10 cellular contexts compared by ENCODE assay signal in genomic region chr12:107322063-107322462, GRCh38.
DNase-seq lines count a peak whose midpoint lies in the region; ATAC-seq and TF ChIP-seq lines count a peak whose summit lies in the region.
"Had no signal": no experiment of that assay in that cellular context is flagged by ENCODE, and none has a peak within 500 bp of the region (broad histone marks: within the 10 kb centered on the region; RNA-seq: fewer than 3 reads in every experiment).

No MANE protein-coding gene starts in this region.

- H3K36me3 Mint-ChIP-seq in T-helper 2 cell treated with Interferon-gamma antibody and Interleukin-4, amounts not matched to agents 5 μg/mL and 100 μg/mL, for 36 hours (ENCODE audit: low read depth): peaks cover 8% of the 10 kb centered on the region
- H3K36me3 Mint-ChIP-seq in activated naive CD8-positive, alpha-beta T cell treated with anti-CD3 and anti-CD28 coated beads, Interleukin-2, amount 50 U/mL, for 24 hours (ENCODE audit: low read depth): peaks cover 2% of the 10 kb centered on the region

- peak overlapping the region; percentile 97 for H3K27ac Mint-ChIP-seq in T-helper 2 cell treated with Interferon-gamma antibody and Interleukin-4, amounts not matched to agents 5 μg/mL and 100 μg/mL, for 36 hours
- peak overlapping the region; percentile 96 for H3K27ac Mint-ChIP-seq in activated naive CD8-positive, alpha-beta T cell treated with anti-CD3 and anti-CD28 coated beads, Interleukin-2, amount 50 U/mL, for 24 hours

- H3K9me3 Mint-ChIP-seq in T-helper 2 cell treated with Interferon-gamma antibody and Interleukin-4, amounts not matched to agents 5 μg/mL and 100 μg/mL, for 36 hours: no peaks in the 10 kb centered on the region
- no peaks in the 10 kb centered on the region for H3K9me3 Mint-ChIP-seq in activated naive CD8-positive, alpha-beta T cell treated with anti-CD3 and anti-CD28 coated beads, Interleukin-2, amount 50 U/mL, for 24 hours

- H3K27me3 Mint-ChIP-seq in T-helper 2 cell treated with Interferon-gamma antibody and Interleukin-4, amounts not matched to agents 5 μg/mL and 100 μg/mL, for 36 hours (ENCODE audit: low read depth): peaks cover 5% of the 10 kb centered on the region
- peaks cover 10% of the 10 kb centered on the region for H3K27me3 Mint-ChIP-seq in activated naive CD8-positive, alpha-beta T cell treated with anti-CD3 and anti-CD28 coated beads, Interleukin-2, amount 50 U/mL, for 24 hours

- peaks cover 9% of the 10 kb centered on the region for H3K4me1 ChIP-seq in foreskin keratinocyte

- H3K27me3 ChIP-seq in HL-60 (ENCODE audit: insufficient read depth, poor library complexity, severe bottlenecking) (no peaks in the 10 kb centered on the region), foreskin keratinocyte (no peaks in the 10 kb centered on the region)

- H3K4me1 Mint-ChIP-seq in T-helper 2 cell treated with Interferon-gamma antibody and Interleukin-4, amounts not matched to agents 5 μg/mL and 100 μg/mL, for 36 hours (ENCODE audit: low read depth): peaks cover 52% of the 10 kb centered on the region
- peaks cover 61% of the 10 kb centered on the region for H3K4me1 Mint-ChIP-seq in activated naive CD8-positive, alpha-beta T cell treated with anti-CD3 and anti-CD28 coated beads, Interleukin-2, amount 50 U/mL, for 24 hours

- peak overlapping the region; percentile 94 for H3K27ac ChIP-seq in HL-60 (replicated peaks)
- no peak overlapping the region for H3K27ac ChIP-seq in foreskin keratinocyte

- no peak overlapping the region for H3K4me3 ChIP-seq in HL-60 (replicated peaks; ENCODE audit: insufficient read depth, low read length)

- no peak for TF ChIP-seq CTCF in HL-60 (IDR thresholded peaks at IDR 0.05; ENCODE audit: insufficient read depth, low read length)
- TF ChIP-seq CTCF in foreskin keratinocyte (conservative IDR thresholded peaks at IDR 0.05): no peak

- peak overlapping the region; percentile 96 for H3K4me3 Mint-ChIP-seq in T-helper 2 cell treated with Interferon-gamma antibody and Interleukin-4, amounts not matched to agents 5 μg/mL and 100 μg/mL, for 36 hours
- peak overlapping the region; percentile 92 for H3K4me3 Mint-ChIP-seq in activated naive CD8-positive, alpha-beta T cell treated with anti-CD3 and anti-CD28 coated beads, Interleukin-2, amount 50 U/mL, for 24 hours

- peak; percentile 34 for ATAC-seq in activated naive CD8-positive, alpha-beta T cell treated with anti-CD3 and anti-CD28 coated beads, Interleukin-2, amount 50 U/mL, for 24 hours
- ATAC-seq in foreskin keratinocyte (no peak), GM19351 (IDR thresholded peaks at IDR 0.05; ENCODE audit: unreplicated experiment) (no peak)

- DNase-seq in HL-60 (ENCODE audit: low read depth in 1 of 2, low spot score in 1 of 2): peak in 1 of 2 experiments; percentile 90
- peak; percentile 70 for DNase-seq in T-helper 2 cell treated with Interferon-gamma antibody and Interleukin-4, amounts not matched to agents 5 μg/mL and 100 μg/mL, for 36 hours (ENCODE audit: low spot score)
- peak; percentile 62 for DNase-seq in activated naive CD8-positive, alpha-beta T cell treated with anti-CD3 and anti-CD28 coated beads, Interleukin-2, amount 50 U/mL, for 24 hours
- DNase-seq in stimulated activated CD4-positive, alpha-beta T cell treated with anti-CD3 and anti-CD28 coated beads, Interleukin-2, amount 100 ng/mL, for 24 hours: peak; percentile 50 to 56
- no peak for DNase-seq in foreskin keratinocyte
- no peak for DNase-seq in NCI-H345 (lab: John Stamatoyannopoulos, UW)
- DNase-seq in H4 (ENCODE audit: low spot score): no peak
- DNase-seq: DMS79, NCI-H187 treated with DMSO at 0.1 percent for 48 hours had no signal

Comparison
In these comparisons a context has a peak if more than half of its experiments do, and no peak if none do; other contexts are left out.
1. DNase-seq: peak in T-helper 2 cell treated with Interferon-gamma antibody and Interleukin-4, amounts not matched to agents 5 μg/mL and 100 μg/mL, for 36 hours (single experiment), activated naive CD8-positive, alpha-beta T cell treated with anti-CD3 and anti-CD28 coated beads, Interleukin-2, amount 50 U/mL, for 24 hours (single experiment) and stimulated activated CD4-positive, alpha-beta T cell treated with anti-CD3 and anti-CD28 coated beads, Interleukin-2, amount 100 ng/mL, for 24 hours (2 of 2); none in foreskin keratinocyte (0 of 2), NCI-H345 (single experiment) and H4 (single experiment).